In genomic region chr2:203842373-203842772, GRCh38 we compare ENCODE assay signal across 23 cellular contexts. TPM values are rescaled to one million over a fixed set of nuclear protein-coding genes. Genes with fewer than 3 reads are reported as not detected.
DNase-seq lines count a peak whose midpoint lies in the region; ATAC-seq and TF ChIP-seq lines count a peak whose summit lies in the region.
"Had no signal": no experiment of that assay in that cellular context is flagged by ENCODE, and none has a peak within 500 bp of the region (broad histone marks: within the 10 kb centered on the region; RNA-seq: fewer than 3 reads in every experiment).

No MANE protein-coding gene starts in this region.

- TF ChIP-seq CTCF in KMS-11 (conservative IDR thresholded peaks at IDR 0.05; ENCODE audit: low read depth, low read length) (no peak), OCI-LY3 (IDR thresholded peaks at IDR 0.05; ENCODE audit: low read depth, low read length) (no peak)

- H3K27ac ChIP-seq in KMS-11 (peak overlapping the region; percentile 15; the same call in 1 of the 2 replicates), OCI-LY3 (ENCODE audit: low read length) (no peak overlapping the region)

- H3K9me3 ChIP-seq in OCI-LY3 (ENCODE audit: insufficient read depth, low read length) = no peaks in the 10 kb centered on the region

- no peaks in the 10 kb centered on the region for H3K36me3 Mint-ChIP-seq in activated CD4-positive, alpha-beta memory T cell treated with anti-CD3 and anti-CD28 coated beads for 36 hours
- peaks cover 7% of the 10 kb centered on the region for H3K36me3 Mint-ChIP-seq in activated CD4-positive, alpha-beta memory T cell treated with anti-CD3 and anti-CD28 coated beads, Interleukin-2, amount 10 ng/mL, durations not matched to agents 7 days and 5 days (ENCODE audit: low read depth)
- H3K36me3 Mint-ChIP-seq in activated T-cell treated with anti-CD3 and anti-CD28 coated beads, Interleukin-2, amount 50 U/mL, for 72 hours (ENCODE audit: insufficient read depth in 2 of 2) = peaks cover 0 to 2% of the 10 kb centered on the region in 2 donors
- H3K36me3 Mint-ChIP-seq: CD4-positive, alpha-beta memory T cell had no signal

- H3K4me2 ChIP-seq in KMS-11 (no peak overlapping the region), OCI-LY3 (ENCODE audit: low read length) (peak overlapping the region; percentile 32; the same call in 1 of the 2 replicates)
- H3K4me2 ChIP-seq: GM23338 had no signal

- no peaks in the 10 kb centered on the region for H3K79me2 ChIP-seq in KMS-11 (ENCODE audit: insufficient read depth, low read depth)
- no peaks in the 10 kb centered on the region for H3K79me2 ChIP-seq in OCI-LY3 (ENCODE audit: low read length)

- H3K4me1 ChIP-seq in KMS-11 (ENCODE audit: low read depth, poor library complexity, severe bottlenecking) (peaks cover 4% of the 10 kb centered on the region), OCI-LY3 (ENCODE audit: low read length) (peaks cover 16% of the 10 kb centered on the region)

- H3K27ac Mint-ChIP-seq in activated CD4-positive, alpha-beta memory T cell treated with anti-CD3 and anti-CD28 coated beads for 36 hours = peak overlapping the region; percentile 39
- H3K27ac Mint-ChIP-seq in activated CD4-positive, alpha-beta memory T cell treated with anti-CD3 and anti-CD28 coated beads, Interleukin-2, amount 10 ng/mL, durations not matched to agents 7 days and 5 days = no peak overlapping the region
- H3K27ac Mint-ChIP-seq in activated T-cell treated with anti-CD3 and anti-CD28 coated beads, Interleukin-2, amount 50 U/mL, for 72 hours = peak overlapping the region; percentile 74
- H3K27ac Mint-ChIP-seq: CD4-positive, alpha-beta memory T cell; GM23338; H9 had no signal

- no peak for DNase-seq in activated CD4-positive, alpha-beta memory T cell treated with anti-CD3 and anti-CD28 coated beads for 36 hours
- no peak for DNase-seq in activated CD4-positive, alpha-beta memory T cell treated with anti-CD3 and anti-CD28 coated beads, Interleukin-2, amount 10 ng/mL, durations not matched to agents 7 days and 5 days
- DNase-seq in activated T-cell treated with anti-CD3 and anti-CD28 coated beads, Interleukin-2, amount 50 U/mL, for 72 hours = no peak
- no peak for DNase-seq in activated T-cell treated with anti-CD3 and anti-CD28 coated beads, Interleukin-2, amount 50 U/mL, for 48 hours
- DNase-seq in cortex of kidney (lab: John Stamatoyannopoulos, UW) = no peak
- DNase-seq in NCI-H128 (lab: John Stamatoyannopoulos, UW; ENCODE audit: unreplicated experiment) = no peak
- DNase-seq: C1 segment of cervical spinal cord; Calu3; CD4-positive, alpha-beta memory T cell; COR-L47; DMS53; DMS79 treated with DMSO at 0.1 percent for 48 hours; GF-D8; H9 had no signal

- no peak overlapping the region for H3K4me3 Mint-ChIP-seq in activated CD4-positive, alpha-beta memory T cell treated with anti-CD3 and anti-CD28 coated beads for 36 hours
- H3K4me3 Mint-ChIP-seq in activated CD4-positive, alpha-beta memory T cell treated with anti-CD3 and anti-CD28 coated beads, Interleukin-2, amount 10 ng/mL, durations not matched to agents 7 days and 5 days = no peak overlapping the region
- peak overlapping the region; percentile 23 to 66 for H3K4me3 Mint-ChIP-seq in activated T-cell treated with anti-CD3 and anti-CD28 coated beads, Interleukin-2, amount 50 U/mL, for 72 hours
- H3K4me3 Mint-ChIP-seq: CD4-positive, alpha-beta memory T cell; GM23338; H9 had no signal

- H3K4me1 Mint-ChIP-seq in activated CD4-positive, alpha-beta memory T cell treated with anti-CD3 and anti-CD28 coated beads for 36 hours (ENCODE audit: low read depth) = peaks cover 30% of the 10 kb centered on the region
- peaks cover 30% of the 10 kb centered on the region for H3K4me1 Mint-ChIP-seq in activated CD4-positive, alpha-beta memory T cell treated with anti-CD3 and anti-CD28 coated beads, Interleukin-2, amount 10 ng/mL, durations not matched to agents 7 days and 5 days
- peaks cover 37% of the 10 kb centered on the region for H3K4me1 Mint-ChIP-seq in activated T-cell treated with anti-CD3 and anti-CD28 coated beads, Interleukin-2, amount 50 U/mL, for 72 hours (ENCODE audit: low read depth)
- H3K4me1 Mint-ChIP-seq: CD4-positive, alpha-beta memory T cell; H9 had no signal

- H3K9ac ChIP-seq in KMS-11 (no peak overlapping the region), OCI-LY3 (ENCODE audit: low read length) (no peak overlapping the region)

- ATAC-seq in activated T-cell treated with anti-CD3 and anti-CD28 coated beads, Interleukin-2, amount 50 U/mL, for 72 hours (replicated peaks in 1 of 2) = peak; percentile 65 to 77
- ATAC-seq: GM23338, HCT116 had no signal

- CTCF ChIA-PET in activated CD4-positive, alpha-beta memory T cell treated with anti-CD3 and anti-CD28 coated beads for 36 hours (lab: Charles Lee) = interaction anchor here (1.2 kb wide), 1 partner anchor 19 kb away, joined by 6 read pairs; no protein-coding TSS in a partner anchor
- CTCF ChIA-PET in activated CD4-positive, alpha-beta memory T cell treated with anti-CD3 and anti-CD28 coated beads, Interleukin-2, amount 10 ng/mL, durations not matched to agents 7 days and 5 days (lab: Charles Lee) = interaction anchor here (1.3 to 1.5 kb wide), 2 partner anchors 12 to 28 kb away, joined by 4 to 6 read pairs; no protein-coding TSS in a partner anchor

- no peaks in the 10 kb centered on the region for H3K9me3 Mint-ChIP-seq in activated CD4-positive, alpha-beta memory T cell treated with anti-CD3 and anti-CD28 coated beads for 36 hours
- H3K9me3 Mint-ChIP-seq in activated CD4-positive, alpha-beta memory T cell treated with anti-CD3 and anti-CD28 coated beads, Interleukin-2, amount 10 ng/mL, durations not matched to agents 7 days and 5 days = no peaks in the 10 kb centered on the region
- no peaks in the 10 kb centered on the region for H3K9me3 Mint-ChIP-seq in activated T-cell treated with anti-CD3 and anti-CD28 coated beads, Interleukin-2, amount 50 U/mL, for 72 hours
- H3K9me3 Mint-ChIP-seq: CD4-positive, alpha-beta memory T cell; GM23338; H9 had no signal

- intact Hi-C loops in activated CD4-positive, alpha-beta memory T cell treated with anti-CD3 and anti-CD28 coated beads for 36 hours (cut with micrococcal nuclease) = no loop called here

- H3K4me3 ChIP-seq in KMS-11 (IDR thresholded peaks at IDR 0.05; ENCODE audit: insufficient read depth, low read depth, low read length) (no peak overlapping the region), OCI-LY3 (ENCODE audit: low read length) (no peak overlapping the region)
- H3K4me3 ChIP-seq: GM23338 had no signal

- no peak overlapping the region for H2AFZ ChIP-seq in KMS-11 (ENCODE audit: low read depth)
- H2AFZ ChIP-seq in OCI-LY3 (ENCODE audit: low read depth, low read length) = no peak overlapping the region
- H2AFZ ChIP-seq: GM23338 had no signal

- peaks cover 2% of the 10 kb centered on the region for H3K27me3 Mint-ChIP-seq in activated CD4-positive, alpha-beta memory T cell treated with anti-CD3 and anti-CD28 coated beads for 36 hours
- H3K27me3 Mint-ChIP-seq in activated CD4-positive, alpha-beta memory T cell treated with anti-CD3 and anti-CD28 coated beads, Interleukin-2, amount 10 ng/mL, durations not matched to agents 7 days and 5 days = peaks cover 2% of the 10 kb centered on the region
- H3K27me3 Mint-ChIP-seq in activated T-cell treated with anti-CD3 and anti-CD28 coated beads, Interleukin-2, amount 50 U/mL, for 72 hours (ENCODE audit: low read depth) = no peaks in the 10 kb centered on the region
- H3K27me3 Mint-ChIP-seq: CD4-positive, alpha-beta memory T cell had no signal

- H4K20me1 ChIP-seq in KMS-11 (ENCODE audit: insufficient read depth) (no peaks in the 10 kb centered on the region), OCI-LY3 (ENCODE audit: insufficient read depth, low read length) (no peaks in the 10 kb centered on the region)

- POLR2A ChIA-PET in activated CD4-positive, alpha-beta memory T cell treated with anti-CD3 and anti-CD28 coated beads for 36 hours (lab: Charles Lee) = no interaction called here
- POLR2A ChIA-PET in activated CD4-positive, alpha-beta memory T cell treated with anti-CD3 and anti-CD28 coated beads, Interleukin-2, amount 10 ng/mL, durations not matched to agents 7 days and 5 days (lab: Charles Lee) = no interaction called here

- no peaks in the 10 kb centered on the region for H3K27me3 ChIP-seq in KMS-11 (ENCODE audit: insufficient read depth, low read depth)
- peaks cover 70% of the 10 kb centered on the region for H3K27me3 ChIP-seq in OCI-LY3 (ENCODE audit: low read depth, low read length)

- H3K36me3 ChIP-seq in KMS-11 (ENCODE audit: insufficient read depth) (no peaks in the 10 kb centered on the region), OCI-LY3 (replicated peaks; ENCODE audit: low read depth, low read length) (no peaks in the 10 kb centered on the region)

RNA-seq across cellular contexts. Expression of gene CTLA4, which starts 25.2 kb away (rescaled TPM):
- total RNA-seq in activated CD4-positive, alpha-beta memory T cell treated with anti-CD3 and anti-CD28 coated beads for 36 hours = 100 to 1,000 TPM; 245 to 254 TPM
- 100 to 1,000 TPM in 1 of 2 experiments, 10 to 100 TPM in 1; 98.1 to 101 TPM for total RNA-seq in activated CD4-positive, alpha-beta memory T cell treated with anti-CD3 and anti-CD28 coated beads, Interleukin-2, amount 10 ng/mL, durations not matched to agents 7 days and 5 days
- total RNA-seq in activated T-cell treated with anti-CD3 and anti-CD28 coated beads, Interleukin-2, amount 50 U/mL, for 72 hours = 100 to 1,000 TPM; 132 to 254 TPM
- total RNA-seq: A172, A673, Calu3, Daoy, G401, GM23338, H4, H9 had no signal

Comparison
In these comparisons a context has a peak if more than half of its experiments do, and no peak if none do; other contexts are left out.
1. H3K4me3 Mint-ChIP-seq: peak in activated T-cell treated with anti-CD3 and anti-CD28 coated beads, Interleukin-2, amount 50 U/mL, for 72 hours (2 of 2); none in activated CD4-positive, alpha-beta memory T cell treated with anti-CD3 and anti-CD28 coated beads for 36 hours (single experiment) and activated CD4-positive, alpha-beta memory T cell treated with anti-CD3 and anti-CD28 coated beads, Interleukin-2, amount 10 ng/mL, durations not matched to agents 7 days and 5 days (single experiment).